In the genomic region with DNA sequence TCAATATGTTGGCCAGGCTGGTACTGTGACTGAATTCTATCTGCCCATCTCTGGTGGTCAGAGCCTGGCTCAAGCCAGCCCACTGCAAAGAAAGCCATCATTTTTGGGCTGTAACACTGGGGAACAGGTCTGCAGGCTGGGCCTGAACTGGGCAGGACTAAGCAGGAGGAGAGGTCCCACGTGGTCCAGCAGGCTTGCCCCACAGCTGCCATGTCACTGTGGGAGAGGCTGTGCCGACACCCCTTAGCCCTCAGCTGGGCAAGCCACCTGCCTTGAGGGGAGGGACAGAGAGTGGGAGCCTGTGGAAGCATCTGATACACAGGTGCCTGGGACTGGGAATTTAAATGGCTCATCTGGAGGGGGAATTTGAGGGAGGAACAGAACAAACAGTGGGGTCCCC, we compare ENCODE assay signal across 21 cellular contexts.
DNase-seq lines count a peak whose midpoint lies in the region; ATAC-seq, FAIRE-seq and TF ChIP-seq lines count a peak whose summit lies in the region.
"Had no signal": no experiment of that assay in that cellular context is flagged by ENCODE, and none has a peak within 500 bp of the region (broad histone marks: within the 10 kb centered on the region; RNA-seq: fewer than 3 reads in every experiment).

No MANE protein-coding gene starts in this region.

- no peak overlapping the region for H3K27ac ChIP-seq in CD4-positive, CD25-positive, alpha-beta regulatory T cell (ENCODE audit: insufficient read depth, low read length, poor library complexity, severe bottlenecking)
- H3K27ac ChIP-seq in SJSA1: peak overlapping the region; percentile 8; the same call in 1 of the 2 replicates
- H3K27ac ChIP-seq: BLaER1, HL-60 had no signal

- H3K36me3 ChIP-seq in CD4-positive, CD25-positive, alpha-beta regulatory T cell (ENCODE audit: control insufficient read depth, insufficient read depth, low read length): peaks cover 82% of the 10 kb centered on the region
- peaks cover 70% of the 10 kb centered on the region for H3K36me3 ChIP-seq in SJSA1

- no peaks in the 10 kb centered on the region for H3K9me3 Mint-ChIP-seq in CD4-positive, CD25-positive, alpha-beta regulatory T cell
- H3K9me3 Mint-ChIP-seq in stimulated activated memory B cell treated with anti-CD40 and anti-IgM and Interleukin-4, amounts not matched to agents 10 μg/mL and 1 μg/mL and 100 μg/mL, for 72 hours: no peaks in the 10 kb centered on the region
- no peaks in the 10 kb centered on the region for H3K9me3 Mint-ChIP-seq in mesothelial cell of epicardium
- H3K9me3 Mint-ChIP-seq: CD8-positive, alpha-beta memory T cell had no signal

- no peaks in the 10 kb centered on the region for H3K4me1 Mint-ChIP-seq in CD4-positive, CD25-positive, alpha-beta regulatory T cell
- peaks cover 43% of the 10 kb centered on the region for H3K4me1 Mint-ChIP-seq in stimulated activated memory B cell treated with anti-CD40 and anti-IgM and Interleukin-4, amounts not matched to agents 10 μg/mL and 1 μg/mL and 100 μg/mL, for 72 hours
- H3K4me1 Mint-ChIP-seq in mesothelial cell of epicardium: peaks cover 5% of the 10 kb centered on the region
- H3K4me1 Mint-ChIP-seq: CD8-positive, alpha-beta memory T cell had no signal

- no peaks in the 10 kb centered on the region for H3K9me3 ChIP-seq in CD4-positive, CD25-positive, alpha-beta regulatory T cell (ENCODE audit: control insufficient read depth in 2 of 2, low read length in 2 of 2)
- no peaks in the 10 kb centered on the region for H3K9me3 ChIP-seq in SJSA1 (replicated peaks)
- H3K9me3 ChIP-seq: BLaER1, SK-N-SH had no signal

- no peak overlapping the region for H3K4me3 ChIP-seq in CD4-positive, CD25-positive, alpha-beta regulatory T cell (ENCODE audit: low read depth, low read length)
- H3K4me3 ChIP-seq in SJSA1: no peak overlapping the region
- H3K4me3 ChIP-seq: BLaER1 had no signal

- H3K27me3 ChIP-seq in CD4-positive, CD25-positive, alpha-beta regulatory T cell (ENCODE audit: control insufficient read depth, insufficient read depth, low read length): no peaks in the 10 kb centered on the region
- H3K27me3 ChIP-seq in SJSA1 (replicated peaks): no peaks in the 10 kb centered on the region
- H3K27me3 ChIP-seq: BLaER1 had no signal

- peaks cover 31% of the 10 kb centered on the region for H3K36me3 Mint-ChIP-seq in CD4-positive, CD25-positive, alpha-beta regulatory T cell
- H3K36me3 Mint-ChIP-seq in stimulated activated memory B cell treated with anti-CD40 and anti-IgM and Interleukin-4, amounts not matched to agents 10 μg/mL and 1 μg/mL and 100 μg/mL, for 72 hours: peaks cover 53% of the 10 kb centered on the region
- peaks cover 24% of the 10 kb centered on the region for H3K36me3 Mint-ChIP-seq in mesothelial cell of epicardium

- no peak overlapping the region for H3K4me3 Mint-ChIP-seq in CD4-positive, CD25-positive, alpha-beta regulatory T cell
- no peak overlapping the region for H3K4me3 Mint-ChIP-seq in stimulated activated memory B cell treated with anti-CD40 and anti-IgM and Interleukin-4, amounts not matched to agents 10 μg/mL and 1 μg/mL and 100 μg/mL, for 72 hours
- H3K4me3 Mint-ChIP-seq in mesothelial cell of epicardium: no peak overlapping the region
- H3K4me3 Mint-ChIP-seq: CD8-positive, alpha-beta memory T cell had no signal

- no peak for FAIRE-seq in frontal cortex (lab: Jason Lieb, UNC)
- FAIRE-seq: A204.1, D721Med, GM12892, GM18507, H54 had no signal

- H3K27me3 Mint-ChIP-seq in CD4-positive, CD25-positive, alpha-beta regulatory T cell: no peaks in the 10 kb centered on the region
- no peaks in the 10 kb centered on the region for H3K27me3 Mint-ChIP-seq in stimulated activated memory B cell treated with anti-CD40 and anti-IgM and Interleukin-4, amounts not matched to agents 10 μg/mL and 1 μg/mL and 100 μg/mL, for 72 hours
- no peaks in the 10 kb centered on the region for H3K27me3 Mint-ChIP-seq in mesothelial cell of epicardium (ENCODE audit: low read depth)
- H3K27me3 Mint-ChIP-seq: CD8-positive, alpha-beta memory T cell had no signal

- peak overlapping the region; percentile 25 to 60 (median 60) for H3K27ac Mint-ChIP-seq in CD4-positive, CD25-positive, alpha-beta regulatory T cell
- H3K27ac Mint-ChIP-seq in stimulated activated memory B cell treated with anti-CD40 and anti-IgM and Interleukin-4, amounts not matched to agents 10 μg/mL and 1 μg/mL and 100 μg/mL, for 72 hours: peak overlapping the region; percentile 80
- no peak overlapping the region for H3K27ac Mint-ChIP-seq in mesothelial cell of epicardium

- no peak for ATAC-seq in CD4-positive, CD25-positive, alpha-beta regulatory T cell (ENCODE audit: low read depth in 2 of 2)
- ATAC-seq in left lobe of liver: no peak
- ATAC-seq in stimulated activated memory B cell treated with anti-CD40 and anti-IgM and Interleukin-4, amounts not matched to agents 10 μg/mL and 1 μg/mL and 100 μg/mL, for 72 hours: no peak

- DNase-seq in CD4-positive, CD25-positive, alpha-beta regulatory T cell: no peak
- DNase-seq in SJSA1 (ENCODE audit: low read depth in 1 of 2, low spot score in 2 of 2) (no peak), left lobe of liver (ENCODE audit: low spot score) (peak; percentile 37), frontal cortex (ENCODE audit: low spot score in 2 of 2) (no peak), mesothelial cell of epicardium (ENCODE audit: low spot score in 2 of 2, unreplicated experiment in 2 of 2) (no peak), middle frontal gyrus (ENCODE audit: extremely low spot score, low spot score) (no peak)
- DNase-seq in activated effector memory CD4-positive, alpha-beta T cell treated with anti-CD3 and anti-CD28 coated beads, Interleukin-2, amount 50 U/mL, for 16 hours: no peak
- DNase-seq: CD8-positive, alpha-beta memory T cell; MM.1S; NCI-H1092; NCI-H1694; SHP77; SK-N-SH had no signal

- no peak for TF ChIP-seq CTCF in mesothelial cell of epicardium (IDR thresholded peaks at IDR 0.05; ENCODE audit: unreplicated experiment)

- no peaks in the 10 kb centered on the region for H3K4me1 ChIP-seq in CD4-positive, CD25-positive, alpha-beta regulatory T cell (ENCODE audit: control insufficient read depth, insufficient read depth, low read length, poor library complexity, severe bottlenecking)
- peaks cover 22% of the 10 kb centered on the region for H3K4me1 ChIP-seq in SJSA1 (replicated peaks)
